ENCODE assay signal across 8 cellular contexts in genomic region chr19:35740108-35740422, GRCh38. TPM values are rescaled to one million over a fixed set of nuclear protein-coding genes. Genes with fewer than 3 reads are reported as not detected.
DNase-seq lines count a peak whose midpoint lies in the region; ATAC-seq and TF ChIP-seq lines count a peak whose summit lies in the region.

No MANE protein-coding gene starts in this region.

- H3K9ac ChIP-seq in smooth muscle cell (ENCODE audit: low read depth): no peak overlapping the region

- H3K79me2 ChIP-seq in smooth muscle cell (ENCODE audit: low read depth): no peaks in the 10 kb centered on the region

- no peak overlapping the region for H2AFZ ChIP-seq in smooth muscle cell (ENCODE audit: low read depth)

- no TSS peak for BruUV-seq in Panc1 (replicated peaks; lab: Mats Ljungman, UMichigan)

- no peaks in the 10 kb centered on the region for H3K9me3 ChIP-seq in right atrium auricular region
- no peaks in the 10 kb centered on the region for H3K9me3 ChIP-seq in Panc1 (ENCODE audit: control insufficient read depth, insufficient read depth, low read depth, low read length)
- no peaks in the 10 kb centered on the region for H3K9me3 ChIP-seq in smooth muscle cell (replicated peaks; ENCODE audit: low read depth)

- H3F3A ChIP-seq in smooth muscle cell (ENCODE audit: low read depth): no peaks in the 10 kb centered on the region

- peak overlapping the region; percentile 63 to 85 for H3K27ac ChIP-seq in right atrium auricular region
- peak overlapping the region; percentile 78 for H3K27ac ChIP-seq in Panc1 (ENCODE audit: low read length)
- peak overlapping the region; percentile 35 for H3K27ac ChIP-seq in smooth muscle cell (ENCODE audit: low read depth)

- DNase-seq in right atrium auricular region (ENCODE audit: low spot score) (no peak), Right ventricle myocardium inferior (ENCODE audit: missing footprints) (no peak), Panc1 (ENCODE audit: low read depth, low spot score) (no peak), fibroblast of the aortic adventitia (ENCODE audit: low read depth) (no peak), smooth muscle cell (lab: John Stamatoyannopoulos, UW; ENCODE audit: unreplicated experiment) (no peak), UCSD-AML1 (lab: John Stamatoyannopoulos, UW; ENCODE audit: unreplicated experiment) (no peak), erythroblast (lab: John Stamatoyannopoulos, UW) (no peak), SKM-1 treated with dmso at 0.1 percent for 144 hours (lab: John Stamatoyannopoulos, UW; ENCODE audit: unreplicated experiment) (no peak)

- in situ Hi-C loops in Panc1 (cut with HindIII; ENCODE audit: low pct_unique_long_range_greater_than_20kb, low sequenced_read_pairs): no loop called here

- H3K4me1 ChIP-seq in right atrium auricular region (peaks cover 0 to 28% of the 10 kb centered on the region in 2 donors), Panc1 (ENCODE audit: control insufficient read depth, insufficient read depth, low read length) (peaks cover 18% of the 10 kb centered on the region), smooth muscle cell (ENCODE audit: low read depth) (peaks cover 5% of the 10 kb centered on the region)

- TF ChIP-seq POLR2A in erythroblast (IDR thresholded peaks at IDR 0.05; ENCODE audit: low read length): no peak

- WGBS in smooth muscle cell (ENCODE audit: low lambda C conversion rate): 7% methylated on average over 16 of the region's 16 CpGs

- H3K27me3 ChIP-seq in right atrium auricular region: no peaks in the 10 kb centered on the region
- H3K27me3 ChIP-seq in Panc1 (ENCODE audit: control insufficient read depth, insufficient read depth, low read length): no peaks in the 10 kb centered on the region
- no peaks in the 10 kb centered on the region for H3K27me3 ChIP-seq in smooth muscle cell (ENCODE audit: low read depth)

- intact Hi-C loops in Right ventricle myocardium inferior (cut with DNase I): loop anchor here (10.0 kb wide), 1 partner anchor 375 kb away; the partner anchor contains the start of genes OVOL3, POLR2I and TBCB
- intact Hi-C loops in Panc1 (cut with micrococcal nuclease; ENCODE audit: unreplicated experiment): no loop called here

- H3K4me3 ChIP-seq in right atrium auricular region (peak overlapping the region; percentile 63 to 66), Panc1 (ENCODE audit: low read depth in 2 of 2, low read length in 2 of 2) (peak overlapping the region; percentile 67 to 79), fibroblast of the aortic adventitia (ENCODE audit: low read depth, low read length) (peak overlapping the region; percentile 71), smooth muscle cell (peak overlapping the region; percentile 71)

- no peaks in the 10 kb centered on the region for H4K20me1 ChIP-seq in smooth muscle cell (ENCODE audit: low read depth)

- peaks cover 29% of the 10 kb centered on the region for H3K36me3 ChIP-seq in right atrium auricular region
- H3K36me3 ChIP-seq in Panc1 (ENCODE audit: control insufficient read depth, insufficient read depth, low read length): peaks cover 3% of the 10 kb centered on the region; the same call in 1 of the 2 replicates
- H3K36me3 ChIP-seq in smooth muscle cell (ENCODE audit: low read depth): no peaks in the 10 kb centered on the region

- POLR2A ChIA-PET in Panc1 (lab: Charles Lee): no interaction called here

- TF ChIP-seq CTCF in right atrium auricular region (IDR thresholded peaks at IDR 0.05): no peak
- no peak for TF ChIP-seq CTCF in Panc1 (IDR thresholded peaks at IDR 0.05)
- no peak for TF ChIP-seq CTCF in fibroblast of the aortic adventitia (IDR thresholded peaks at IDR 0.05; ENCODE audit: insufficient read depth, low read length)
- no peak for TF ChIP-seq CTCF in smooth muscle cell (IDR thresholded peaks at IDR 0.05; ENCODE audit: borderline replicate concordance, insufficient read depth, poor library complexity, severe bottlenecking)

- peak overlapping the region; percentile 95 for H3K4me2 ChIP-seq in smooth muscle cell

- CTCF ChIA-PET in Panc1 (lab: Charles Lee): interaction anchor here (0.6 to 0.7 kb wide), 2 partner anchors 391 to 616 kb away, joined by 3 read pairs; no protein-coding TSS in a partner anchor

- no peak for ATAC-seq in Right ventricle myocardium inferior
- peak; percentile 47 for ATAC-seq in Panc1

RNA-seq across cellular contexts. Expression of gene IGFLR1, which starts 2.2 kb away (rescaled TPM):
- 1 to 10 TPM; 1.8 to 6.4 TPM for total RNA-seq in right atrium auricular region
- total RNA-seq in Right ventricle myocardium inferior: 5.1 TPM
- total RNA-seq in Panc1 (2021; ENCODE audit: unreplicated experiment): 12.5 TPM
- 7.4 TPM for polyA plus RNA-seq in Panc1 (2012; ENCODE audit: insufficient read length)
- 1.3 and 1.9 TPM in 2 replicates for total RNA-seq in fibroblast of the aortic adventitia (ENCODE audit: low replicate concordance)
- total RNA-seq in smooth muscle cell: 1.2 and 1.7 TPM in 2 replicates
- 1.4 and 6.3 TPM in 2 replicates for polyA plus RNA-seq in smooth muscle cell

RNA-seq across cellular contexts. Expression of gene U2AF1L4, which starts 5.2 kb away (rescaled TPM):
- 10 to 100 TPM; 19.9 to 33.1 TPM for total RNA-seq in right atrium auricular region
- 19.5 TPM for total RNA-seq in Right ventricle myocardium inferior
- total RNA-seq in Panc1 (2021; ENCODE audit: unreplicated experiment): 29.8 TPM
- 36.5 TPM for polyA plus RNA-seq in Panc1 (2012; ENCODE audit: insufficient read length)
- 5.8 and 7.1 TPM in 2 replicates for total RNA-seq in fibroblast of the aortic adventitia (ENCODE audit: low replicate concordance)
- total RNA-seq in smooth muscle cell: 14.6 and 17.0 TPM in 2 replicates
- 29.3 and 31.5 TPM in 2 replicates for polyA plus RNA-seq in smooth muscle cell

RNA-seq across cellular contexts. Expression of gene PSENEN, which starts 5.4 kb away (rescaled TPM):
- total RNA-seq in right atrium auricular region: 10 to 100 TPM; 26.1 to 35.0 TPM
- 44.7 TPM for total RNA-seq in Right ventricle myocardium inferior
- total RNA-seq in Panc1 (2021; ENCODE audit: unreplicated experiment): 169 TPM
- 94.6 TPM for polyA plus RNA-seq in Panc1 (2012; ENCODE audit: insufficient read length)
- 14.7 and 19.5 TPM in 2 replicates for total RNA-seq in fibroblast of the aortic adventitia (ENCODE audit: low replicate concordance)
- total RNA-seq in smooth muscle cell: 53.3 and 65.4 TPM in 2 replicates
- 137 and 167 TPM in 2 replicates for polyA plus RNA-seq in smooth muscle cell

RNA-seq across cellular contexts. Expression of gene LIN37, which starts 8.3 kb away (rescaled TPM):
- total RNA-seq in right atrium auricular region (10 to 100 TPM in 1 of 2 donors, 1 to 10 TPM in 1; 8.9 to 13.6 TPM), Right ventricle myocardium inferior (8.2 TPM), Panc1 (2021; ENCODE audit: unreplicated experiment) (23.5 TPM), fibroblast of the aortic adventitia (ENCODE audit: low replicate concordance) (5.4 and 15.3 TPM in 2 replicates), smooth muscle cell (17.8 and 20.3 TPM in 2 replicates)
- 29.5 TPM for polyA plus RNA-seq in Panc1 (2012; ENCODE audit: insufficient read length)
- 16.4 and 24.2 TPM in 2 replicates for polyA plus RNA-seq in smooth muscle cell

RNA-seq across cellular contexts. Expression of gene HSPB6, which starts 16.8 kb away (rescaled TPM):
- total RNA-seq in right atrium auricular region (100 to 1,000 TPM in 1 of 2 donors, 10 to 100 TPM in 1; 98.4 to 104 TPM), Right ventricle myocardium inferior (662 TPM), Panc1 (2021; ENCODE audit: unreplicated experiment) (0.87 TPM), fibroblast of the aortic adventitia (ENCODE audit: low replicate concordance) (297 and 713 TPM in 2 replicates), smooth muscle cell (19.1 and 20.6 TPM in 2 replicates)
- 1.0 TPM for polyA plus RNA-seq in Panc1 (2012; ENCODE audit: insufficient read length)
- polyA plus RNA-seq in smooth muscle cell: 173 and 254 TPM in 2 replicates
